Comparison of ENCODE assay signal across 1 cellular context in the genomic region with DNA sequence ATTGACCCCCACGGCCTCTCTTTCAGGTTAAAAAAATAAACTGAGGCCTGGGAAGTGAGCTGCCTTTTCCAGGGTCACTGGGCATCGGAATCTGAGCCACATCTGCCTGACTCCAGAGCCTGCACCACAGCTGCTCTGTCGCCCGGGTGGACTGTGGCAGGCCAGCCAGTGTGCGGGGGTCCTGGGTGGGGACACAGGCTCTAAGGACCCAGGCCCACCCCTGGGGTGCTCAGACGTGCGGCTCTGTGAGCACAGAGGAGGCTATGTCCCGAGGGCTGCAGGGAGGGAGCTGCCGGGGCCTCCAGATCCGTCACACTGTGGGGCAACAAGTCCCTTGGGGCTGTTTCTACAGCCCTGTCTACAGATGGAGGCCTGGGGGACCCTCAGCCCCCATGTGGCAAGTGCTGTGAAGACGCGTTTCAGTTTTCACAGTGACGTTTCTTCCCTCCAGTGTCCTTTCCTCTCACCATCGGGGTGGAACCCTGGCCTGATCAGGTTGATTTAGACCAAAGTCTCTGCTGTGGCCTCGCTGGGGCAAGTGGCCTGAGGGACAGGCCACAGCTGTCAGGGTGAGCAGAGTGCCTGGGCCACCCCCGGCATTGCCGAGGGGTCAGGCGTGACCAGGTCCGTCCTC.
TF ChIP-seq lines count a peak whose summit lies in the region.

No MANE protein-coding gene starts in this region.

TF ChIP-seq in H1, 55 proteins besides CTCF, POLR2A, EP300 and RAD21:
- TF ChIP-seq, protein P1, sequence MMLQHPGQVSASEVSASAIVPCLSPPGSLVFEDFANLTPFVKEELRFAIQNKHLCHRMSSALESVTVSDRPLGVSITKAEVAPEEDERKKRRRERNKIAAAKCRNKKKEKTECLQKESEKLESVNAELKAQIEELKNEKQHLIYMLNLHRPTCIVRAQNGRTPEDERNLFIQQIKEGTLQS (IDR thresholded peaks at IDR 0.05; ENCODE audit: insufficient read depth, low read depth, low read length) = no peak
- no peak for TF ChIP-seq KDM5A (IDR thresholded peaks at IDR 0.05; ENCODE audit: low read length)
- no peak for TF ChIP-seq CEBPB (IDR thresholded peaks at IDR 0.05; ENCODE audit: low read depth, low read length)
- TF ChIP-seq ATF2 (IDR thresholded peaks at IDR 0.05; ENCODE audit: low read length) = no peak
- TF ChIP-seq FOSL1 (IDR thresholded peaks at IDR 0.05; ENCODE audit: insufficient read depth, low read depth, low read length) = no peak
- no peak for TF ChIP-seq KDM4A (IDR thresholded peaks at IDR 0.05; ENCODE audit: low read depth, low read length, severe bottlenecking)
- TF ChIP-seq BACH1 (IDR thresholded peaks at IDR 0.05; ENCODE audit: low read length) = no peak
- TF ChIP-seq ASH2L (IDR thresholded peaks at IDR 0.05; ENCODE audit: low read length) = no peak
- no peak for TF ChIP-seq CHD1 (IDR thresholded peaks at IDR 0.05; ENCODE audit: low read depth, low read length)
- TF ChIP-seq RXRA (IDR thresholded peaks at IDR 0.05; ENCODE audit: insufficient read depth, low read depth, low read length) = no peak
- no peak for TF ChIP-seq CHD2 (IDR thresholded peaks at IDR 0.05; ENCODE audit: low read length)
- TF ChIP-seq POU5F1 (IDR thresholded peaks at IDR 0.05; ENCODE audit: low read depth, low read length) = no peak
- TF ChIP-seq SIRT6 (IDR thresholded peaks at IDR 0.05; ENCODE audit: low read length) = no peak
